Comparison of ENCODE assay signal across 10 cellular contexts in genomic region chr3:81723732-81724313, GRCh38. TPM values are rescaled to one million over a fixed set of nuclear protein-coding genes. Genes with fewer than 3 reads are reported as not detected.
DNase-seq lines count a peak whose midpoint lies in the region; ATAC-seq, FAIRE-seq and TF ChIP-seq lines count a peak whose summit lies in the region.
"Had no signal": no experiment of that assay in that cellular context is flagged by ENCODE, and none has a peak within 500 bp of the region (broad histone marks: within the 10 kb centered on the region; RNA-seq: fewer than 3 reads in every experiment).

No MANE protein-coding gene starts in this region.

- no peaks in the 10 kb centered on the region for H4K20me1 ChIP-seq in astrocyte (ENCODE audit: insufficient read depth, low read length)
- no peaks in the 10 kb centered on the region for H4K20me1 ChIP-seq in keratinocyte (ENCODE audit: control insufficient read depth, extremely low read depth, insufficient read depth, low read length)

- peak overlapping the region; percentile 72 for H3K27ac Mint-ChIP-seq in astrocyte (ENCODE audit: unreplicated experiment)

- H3K9me1 ChIP-seq in keratinocyte (ENCODE audit: control insufficient read depth, extremely low read depth, insufficient read depth, low read length), result no peaks in the 10 kb centered on the region

- no peak for TF ChIP-seq EP300 in esophagus muscularis mucosa (IDR thresholded peaks at IDR 0.05)

- dilution Hi-C loops in keratinocyte (cut with MboI; ENCODE audit: extremely low pct_ligation_motif_present, low sequenced_read_pairs), result no loop called here

- peak overlapping the region; percentile 68 for H2AFZ ChIP-seq in astrocyte (ENCODE audit: low read depth, low read length)
- H2AFZ ChIP-seq in keratinocyte (ENCODE audit: control insufficient read depth, low read length), result peak overlapping the region; percentile 47

- H3K4me3 ChIP-seq in astrocyte (ENCODE audit: insufficient read depth, low read depth, low read length) (peak overlapping the region; percentile 34), keratinocyte (ENCODE audit: control insufficient read depth in 2 of 3, extremely low read depth in 1 of 3, insufficient read depth in 2 of 3, low read depth in 1 of 3, low read length in 3 of 3) (no peak overlapping the region), colonic mucosa (no peak overlapping the region), esophagus muscularis mucosa (no peak overlapping the region)
- H3K4me3 ChIP-seq: skin epidermis had no signal

- FAIRE-seq in astrocyte (lab: Jason Lieb, UNC) (peak; percentile 47), keratinocyte (lab: Jason Lieb, UNC) (no peak)

- H3K9ac ChIP-seq in astrocyte (ENCODE audit: low read length) (peak overlapping the region; percentile 70), keratinocyte (ENCODE audit: control insufficient read depth, extremely low read depth, insufficient read depth, low read length) (no peak overlapping the region), colonic mucosa (ENCODE audit: low read depth in 2 of 2, low read length in 2 of 2) (no peak overlapping the region)

- DNase-seq in ACHN (peak; percentile 53), astrocyte (ENCODE audit: low read depth) (peak; percentile 63), keratinocyte (ENCODE audit: low read depth, low spot score) (no peak), colonic mucosa (no peak), esophagus muscularis mucosa (ENCODE audit: extremely low spot score) (no peak)
- DNase-seq in central memory CD4-positive, alpha-beta T cell, result no peak
- DNase-seq: activated CD4-positive, alpha-beta T cell treated with anti-CD3 and anti-CD28 coated beads for 4 hours had no signal

- H3K79me2 ChIP-seq in astrocyte (ENCODE audit: insufficient read depth, low read length) (peaks cover 18% of the 10 kb centered on the region), keratinocyte (ENCODE audit: control insufficient read depth, insufficient read depth, low read length) (no peaks in the 10 kb centered on the region)

- no peak for TF ChIP-seq POLR2A in esophagus muscularis mucosa (IDR thresholded peaks at IDR 0.05; ENCODE audit: low read depth)

- peak overlapping the region; percentile 77 for H3K27ac ChIP-seq in astrocyte (ENCODE audit: low read depth, low read length)
- H3K27ac ChIP-seq in keratinocyte (ENCODE audit: control insufficient read depth, insufficient read depth, low read length), result peak overlapping the region; percentile 23
- H3K27ac ChIP-seq in colonic mucosa, result no peak overlapping the region
- no peak overlapping the region for H3K27ac ChIP-seq in esophagus muscularis mucosa (replicated peaks in 1 of 4)

- no peaks in the 10 kb centered on the region for H3K27me3 Mint-ChIP-seq in astrocyte (ENCODE audit: low read depth, unreplicated experiment)

- peaks cover 14% of the 10 kb centered on the region for H3K4me1 Mint-ChIP-seq in astrocyte (ENCODE audit: low read depth, unreplicated experiment)

- ATAC-seq in HG02759 (IDR thresholded peaks at IDR 0.05; ENCODE audit: unreplicated experiment), result peak; percentile 47
- ATAC-seq in HG03280 (IDR thresholded peaks at IDR 0.05; ENCODE audit: unreplicated experiment), result no peak

- no peak overlapping the region for H3K4me3 Mint-ChIP-seq in astrocyte (ENCODE audit: unreplicated experiment)

- WGBS in esophagus muscularis mucosa, result 89% methylated on average over 4 of the region's 4 CpGs

- no peaks in the 10 kb centered on the region for H3K36me3 Mint-ChIP-seq in astrocyte (ENCODE audit: low read depth, unreplicated experiment)

- H3K9me3 ChIP-seq in astrocyte (ENCODE audit: insufficient read depth, low read depth, low read length) (no peaks in the 10 kb centered on the region), keratinocyte (ENCODE audit: control insufficient read depth, low read depth, low read length) (no peaks in the 10 kb centered on the region), colonic mucosa (no peaks in the 10 kb centered on the region), esophagus muscularis mucosa (no peaks in the 10 kb centered on the region)

- intact Hi-C loops in colonic mucosa (cut with DNase I), result no loop called here
- intact Hi-C loops in esophagus muscularis mucosa (cut with DNase I), result no loop called here

- no peaks in the 10 kb centered on the region for H3K36me3 ChIP-seq in astrocyte (ENCODE audit: insufficient read depth, low read length)
- H3K36me3 ChIP-seq in keratinocyte (ENCODE audit: control insufficient read depth in 2 of 2, extremely low read depth in 1 of 2, insufficient read depth in 2 of 2, low read length in 2 of 2), result no peaks in the 10 kb centered on the region
- H3K36me3 ChIP-seq in colonic mucosa, result no peaks in the 10 kb centered on the region
- no peaks in the 10 kb centered on the region for H3K36me3 ChIP-seq in esophagus muscularis mucosa

- H3K27me3 ChIP-seq in astrocyte (ENCODE audit: insufficient read depth, low read length), result no peaks in the 10 kb centered on the region
- no peaks in the 10 kb centered on the region for H3K27me3 ChIP-seq in keratinocyte (ENCODE audit: control insufficient read depth, extremely low read depth, insufficient read depth, low read length)
- no peaks in the 10 kb centered on the region for H3K27me3 ChIP-seq in colonic mucosa
- H3K27me3 ChIP-seq in esophagus muscularis mucosa, result no peaks in the 10 kb centered on the region

- in situ Hi-C loops in ACHN (cut with HindIII; ENCODE audit: low pct_ligation_motif_present, low pct_unique_long_range_greater_than_20kb, low sequenced_read_pairs), result no loop called here

- peaks cover 19% of the 10 kb centered on the region for H3K4me1 ChIP-seq in astrocyte (ENCODE audit: insufficient read depth, low read length)
- peaks cover 13% of the 10 kb centered on the region for H3K4me1 ChIP-seq in keratinocyte (ENCODE audit: control insufficient read depth, extremely low read depth, insufficient read depth, low read length)
- H3K4me1 ChIP-seq in colonic mucosa, result no peaks in the 10 kb centered on the region
- H3K4me1 ChIP-seq in esophagus muscularis mucosa, result peaks cover 0 to 3% (median under 1%) of the 10 kb centered on the region in 4 donors

- no peak for TF ChIP-seq CTCF in astrocyte (IDR thresholded peaks at IDR 0.05; ENCODE audit: insufficient read depth, low read depth, low read length)
- no peak for TF ChIP-seq CTCF in keratinocyte (optimal IDR thresholded peaks at IDR 0.05 in 1 of 3, IDR thresholded peaks at IDR 0.05 in 1 of 3, conservative IDR thresholded peaks at IDR 0.05 in 1 of 3; ENCODE audit: extremely low read depth in 1 of 3, insufficient read depth in 2 of 3, low read length in 3 of 3)
- TF ChIP-seq CTCF in colonic mucosa (IDR thresholded peaks at IDR 0.05), result no peak
- no peak for TF ChIP-seq CTCF in esophagus muscularis mucosa (IDR thresholded peaks at IDR 0.05)

- H3K4me2 ChIP-seq in astrocyte (ENCODE audit: low read length) (peak overlapping the region; percentile 80), keratinocyte (ENCODE audit: control insufficient read depth, extremely low read depth, insufficient read depth, low read depth, low read length) (peak overlapping the region; percentile 3)

- H3K9me3 Mint-ChIP-seq in astrocyte (ENCODE audit: unreplicated experiment), result no peaks in the 10 kb centered on the region

RNA-seq across cellular contexts. Expression of gene GBE1, which starts 37.6 kb away (rescaled TPM):
- total RNA-seq in astrocyte (58.6 and 60.3 TPM in 2 replicates), colonic mucosa (10 to 100 TPM; 15.0 to 26.7 TPM), esophagus muscularis mucosa (10 to 100 TPM; 22.2 to 27.8 (median 25.3) TPM)
- polyA plus RNA-seq in keratinocyte, result 19.4 to 30.2 TPM (median 20.5 TPM) in 3 replicates
- polyA plus RNA-seq in keratinocyte (2011; ENCODE audit: low read depth), result 25.1 TPM
- polyA plus RNA-seq in keratinocyte (2011; cell fraction: cytosol; rRNA removed), result 16.7 and 33.5 TPM in 2 replicates
- polyA plus RNA-seq in keratinocyte (2011; cell fraction: nucleus; rRNA removed), result 18.6 and 27.7 TPM in 2 replicates
- 21.4 and 35.7 TPM in 2 replicates for polyA plus RNA-seq in keratinocyte (2012; ENCODE audit: low replicate concordance)
- polyA minus RNA-seq in keratinocyte, result 8.4 to 44.1 TPM (median 23.9 TPM) in 3 replicates
- 15.7 TPM for polyA minus RNA-seq in keratinocyte (2011; cell fraction: cytosol; rRNA and poly(A)+ RNA removed)
- 30.5 and 44.7 TPM in 2 replicates for polyA minus RNA-seq in keratinocyte (2011; cell fraction: nucleus; rRNA and poly(A)+ RNA removed)

Comparison
In these comparisons a context has a peak if more than half of its experiments do, and no peak if none do; other contexts are left out.
1. DNase-seq: peak in ACHN (single experiment) and astrocyte (single experiment); none in keratinocyte (single experiment), colonic mucosa (single experiment), esophagus muscularis mucosa (single experiment) and central memory CD4-positive, alpha-beta T cell (single experiment).
2. H3K27ac ChIP-seq: peak in astrocyte (single experiment) and keratinocyte (single experiment); none in colonic mucosa (single experiment) and esophagus muscularis mucosa (0 of 4).